3 cellular contexts compared by ENCODE assay signal in genomic region chr10:103593022-103593570, GRCh38.
TF ChIP-seq lines count a peak whose summit lies in the region.

No MANE protein-coding gene starts in this region.

TF ChIP-seq in SK-N-SH, 30 proteins besides CTCF, POLR2A, EP300 and RAD21 (continues in another document):
- TF ChIP-seq ELF1 (IDR thresholded peaks at IDR 0.05) (no peak), FOXJ3 (CRISPR knock-in tag; IDR thresholded peaks at IDR 0.05) (no peak), FOXM1 (IDR thresholded peaks at IDR 0.05; ENCODE audit: low read depth) (no peak), NRF1 (IDR thresholded peaks at IDR 0.05; ENCODE audit: low read depth, low read length) (no peak), SMC3 (IDR thresholded peaks at IDR 0.05; ENCODE audit: low read depth, low read length) (no peak), MEF2A (IDR thresholded peaks at IDR 0.05; ENCODE audit: borderline replicate concordance, low read depth) (no peak), IRF3 (IDR thresholded peaks at IDR 0.05; ENCODE audit: low read depth, low read length) (no peak), SIN3A (IDR thresholded peaks at IDR 0.05; ENCODE audit: borderline replicate concordance, low read depth, low read length) (no peak)
- TF ChIP-seq, protein P1, sequence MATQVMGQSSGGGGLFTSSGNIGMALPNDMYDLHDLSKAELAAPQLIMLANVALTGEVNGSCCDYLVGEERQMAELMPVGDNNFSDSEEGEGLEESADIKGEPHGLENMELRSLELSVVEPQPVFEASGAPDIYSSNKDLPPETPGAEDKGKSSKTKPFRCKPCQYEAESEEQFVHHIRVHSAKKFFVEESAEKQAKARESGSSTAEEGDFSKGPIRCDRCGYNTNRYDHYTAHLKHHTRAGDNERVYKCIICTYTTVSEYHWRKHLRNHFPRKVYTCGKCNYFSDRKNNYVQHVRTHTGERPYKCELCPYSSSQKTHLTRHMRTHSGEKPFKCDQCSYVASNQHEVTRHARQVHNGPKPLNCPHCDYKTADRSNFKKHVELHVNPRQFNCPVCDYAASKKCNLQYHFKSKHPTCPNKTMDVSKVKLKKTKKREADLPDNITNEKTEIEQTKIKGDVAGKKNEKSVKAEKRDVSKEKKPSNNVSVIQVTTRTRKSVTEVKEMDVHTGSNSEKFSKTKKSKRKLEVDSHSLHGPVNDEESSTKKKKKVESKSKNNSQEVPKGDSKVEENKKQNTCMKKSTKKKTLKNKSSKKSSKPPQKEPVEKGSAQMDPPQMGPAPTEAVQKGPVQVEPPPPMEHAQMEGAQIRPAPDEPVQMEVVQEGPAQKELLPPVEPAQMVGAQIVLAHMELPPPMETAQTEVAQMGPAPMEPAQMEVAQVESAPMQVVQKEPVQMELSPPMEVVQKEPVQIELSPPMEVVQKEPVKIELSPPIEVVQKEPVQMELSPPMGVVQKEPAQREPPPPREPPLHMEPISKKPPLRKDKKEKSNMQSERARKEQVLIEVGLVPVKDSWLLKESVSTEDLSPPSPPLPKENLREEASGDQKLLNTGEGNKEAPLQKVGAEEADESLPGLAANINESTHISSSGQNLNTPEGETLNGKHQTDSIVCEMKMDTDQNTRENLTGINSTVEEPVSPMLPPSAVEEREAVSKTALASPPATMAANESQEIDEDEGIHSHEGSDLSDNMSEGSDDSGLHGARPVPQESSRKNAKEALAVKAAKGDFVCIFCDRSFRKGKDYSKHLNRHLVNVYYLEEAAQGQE (IDR thresholded peaks at IDR 0.05; ENCODE audit: low read depth, low read length) = no peak
- TF ChIP-seq, protein P2, sequence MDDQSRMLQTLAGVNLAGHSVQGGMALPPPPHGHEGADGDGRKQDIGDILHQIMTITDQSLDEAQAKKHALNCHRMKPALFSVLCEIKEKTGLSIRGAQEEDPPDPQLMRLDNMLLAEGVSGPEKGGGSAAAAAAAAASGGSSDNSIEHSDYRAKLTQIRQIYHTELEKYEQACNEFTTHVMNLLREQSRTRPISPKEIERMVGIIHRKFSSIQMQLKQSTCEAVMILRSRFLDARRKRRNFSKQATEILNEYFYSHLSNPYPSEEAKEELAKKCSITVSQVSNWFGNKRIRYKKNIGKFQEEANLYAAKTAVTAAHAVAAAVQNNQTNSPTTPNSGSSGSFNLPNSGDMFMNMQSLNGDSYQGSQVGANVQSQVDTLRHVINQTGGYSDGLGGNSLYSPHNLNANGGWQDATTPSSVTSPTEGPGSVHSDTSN (IDR thresholded peaks at IDR 0.05) = no peak

TF ChIP-seq in SK-N-SH treated with all-trans-retinoic acid at 6 μM for 48 hours, 23 proteins besides CTCF, POLR2A, EP300 and RAD21 (continues in another document):
- TF ChIP-seq ARNTL (CRISPR knock-in tag; IDR thresholded peaks at IDR 0.05; ENCODE audit: borderline replicate concordance, low read depth) (no peak), CSDC2 (CRISPR knock-in tag; IDR thresholded peaks at IDR 0.05) (no peak), ISL1 (CRISPR knock-in tag; IDR thresholded peaks at IDR 0.05) (no peak), TOX (CRISPR knock-in tag; IDR thresholded peaks at IDR 0.05; ENCODE audit: borderline replicate concordance) (no peak), ESRRG (CRISPR knock-in tag; IDR thresholded peaks at IDR 0.05) (no peak), ZFP3 (CRISPR knock-in tag; IDR thresholded peaks at IDR 0.05) (no peak), ZC3H10 (CRISPR knock-in tag; IDR thresholded peaks at IDR 0.05) (no peak), TCF4 (CRISPR knock-in tag; IDR thresholded peaks at IDR 0.05; ENCODE audit: borderline replicate concordance) (no peak), ZNF70 (CRISPR knock-in tag; IDR thresholded peaks at IDR 0.05) (no peak), ZNF565 (CRISPR knock-in tag; conservative IDR thresholded peaks at IDR 0.05; ENCODE audit: low read depth) (no peak), SNAI2 (CRISPR knock-in tag; IDR thresholded peaks at IDR 0.05) (no peak), ZNF8 (CRISPR knock-in tag; IDR thresholded peaks at IDR 0.05) (no peak), ZFP30 (CRISPR knock-in tag; IDR thresholded peaks at IDR 0.05) (no peak)
- TF ChIP-seq, protein P3, sequence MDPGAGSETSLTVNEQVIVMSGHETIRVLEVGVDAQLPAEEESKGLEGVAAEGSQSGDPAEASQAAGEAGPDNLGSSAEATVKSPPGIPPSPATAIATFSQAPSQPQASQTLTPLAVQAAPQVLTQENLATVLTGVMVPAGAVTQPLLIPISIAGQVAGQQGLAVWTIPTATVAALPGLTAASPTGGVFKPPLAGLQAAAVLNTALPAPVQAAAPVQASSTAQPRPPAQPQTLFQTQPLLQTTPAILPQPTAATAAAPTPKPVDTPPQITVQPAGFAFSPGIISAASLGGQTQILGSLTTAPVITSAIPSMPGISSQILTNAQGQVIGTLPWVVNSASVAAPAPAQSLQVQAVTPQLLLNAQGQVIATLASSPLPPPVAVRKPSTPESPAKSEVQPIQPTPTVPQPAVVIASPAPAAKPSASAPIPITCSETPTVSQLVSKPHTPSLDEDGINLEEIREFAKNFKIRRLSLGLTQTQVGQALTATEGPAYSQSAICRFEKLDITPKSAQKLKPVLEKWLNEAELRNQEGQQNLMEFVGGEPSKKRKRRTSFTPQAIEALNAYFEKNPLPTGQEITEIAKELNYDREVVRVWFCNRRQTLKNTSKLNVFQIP (CRISPR knock-in tag; IDR thresholded peaks at IDR 0.05; ENCODE audit: borderline replicate concordance, low read depth) = no peak
- TF ChIP-seq, protein P4, sequence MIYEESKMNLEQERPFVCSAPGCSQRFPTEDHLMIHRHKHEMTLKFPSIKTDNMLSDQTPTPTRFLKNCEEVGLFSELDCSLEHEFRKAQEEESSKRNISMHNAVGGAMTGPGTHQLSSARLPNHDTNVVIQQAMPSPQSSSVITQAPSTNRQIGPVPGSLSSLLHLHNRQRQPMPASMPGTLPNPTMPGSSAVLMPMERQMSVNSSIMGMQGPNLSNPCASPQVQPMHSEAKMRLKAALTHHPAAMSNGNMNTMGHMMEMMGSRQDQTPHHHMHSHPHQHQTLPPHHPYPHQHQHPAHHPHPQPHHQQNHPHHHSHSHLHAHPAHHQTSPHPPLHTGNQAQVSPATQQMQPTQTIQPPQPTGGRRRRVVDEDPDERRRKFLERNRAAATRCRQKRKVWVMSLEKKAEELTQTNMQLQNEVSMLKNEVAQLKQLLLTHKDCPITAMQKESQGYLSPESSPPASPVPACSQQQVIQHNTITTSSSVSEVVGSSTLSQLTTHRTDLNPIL (CRISPR knock-in tag; IDR thresholded peaks at IDR 0.05; ENCODE audit: low read depth) = no peak
- TF ChIP-seq, protein P5, sequence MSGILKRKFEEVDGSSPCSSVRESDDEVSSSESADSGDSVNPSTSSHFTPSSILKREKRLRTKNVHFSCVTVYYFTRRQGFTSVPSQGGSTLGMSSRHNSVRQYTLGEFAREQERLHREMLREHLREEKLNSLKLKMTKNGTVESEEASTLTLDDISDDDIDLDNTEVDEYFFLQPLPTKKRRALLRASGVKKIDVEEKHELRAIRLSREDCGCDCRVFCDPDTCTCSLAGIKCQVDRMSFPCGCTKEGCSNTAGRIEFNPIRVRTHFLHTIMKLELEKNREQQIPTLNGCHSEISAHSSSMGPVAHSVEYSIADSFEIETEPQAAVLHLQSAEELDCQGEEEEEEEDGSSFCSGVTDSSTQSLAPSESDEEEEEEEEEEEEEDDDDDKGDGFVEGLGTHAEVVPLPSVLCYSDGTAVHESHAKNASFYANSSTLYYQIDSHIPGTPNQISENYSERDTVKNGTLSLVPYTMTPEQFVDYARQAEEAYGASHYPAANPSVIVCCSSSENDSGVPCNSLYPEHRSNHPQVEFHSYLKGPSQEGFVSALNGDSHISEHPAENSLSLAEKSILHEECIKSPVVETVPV (CRISPR knock-in tag; IDR thresholded peaks at IDR 0.05) = no peak
- TF ChIP-seq, protein P6, sequence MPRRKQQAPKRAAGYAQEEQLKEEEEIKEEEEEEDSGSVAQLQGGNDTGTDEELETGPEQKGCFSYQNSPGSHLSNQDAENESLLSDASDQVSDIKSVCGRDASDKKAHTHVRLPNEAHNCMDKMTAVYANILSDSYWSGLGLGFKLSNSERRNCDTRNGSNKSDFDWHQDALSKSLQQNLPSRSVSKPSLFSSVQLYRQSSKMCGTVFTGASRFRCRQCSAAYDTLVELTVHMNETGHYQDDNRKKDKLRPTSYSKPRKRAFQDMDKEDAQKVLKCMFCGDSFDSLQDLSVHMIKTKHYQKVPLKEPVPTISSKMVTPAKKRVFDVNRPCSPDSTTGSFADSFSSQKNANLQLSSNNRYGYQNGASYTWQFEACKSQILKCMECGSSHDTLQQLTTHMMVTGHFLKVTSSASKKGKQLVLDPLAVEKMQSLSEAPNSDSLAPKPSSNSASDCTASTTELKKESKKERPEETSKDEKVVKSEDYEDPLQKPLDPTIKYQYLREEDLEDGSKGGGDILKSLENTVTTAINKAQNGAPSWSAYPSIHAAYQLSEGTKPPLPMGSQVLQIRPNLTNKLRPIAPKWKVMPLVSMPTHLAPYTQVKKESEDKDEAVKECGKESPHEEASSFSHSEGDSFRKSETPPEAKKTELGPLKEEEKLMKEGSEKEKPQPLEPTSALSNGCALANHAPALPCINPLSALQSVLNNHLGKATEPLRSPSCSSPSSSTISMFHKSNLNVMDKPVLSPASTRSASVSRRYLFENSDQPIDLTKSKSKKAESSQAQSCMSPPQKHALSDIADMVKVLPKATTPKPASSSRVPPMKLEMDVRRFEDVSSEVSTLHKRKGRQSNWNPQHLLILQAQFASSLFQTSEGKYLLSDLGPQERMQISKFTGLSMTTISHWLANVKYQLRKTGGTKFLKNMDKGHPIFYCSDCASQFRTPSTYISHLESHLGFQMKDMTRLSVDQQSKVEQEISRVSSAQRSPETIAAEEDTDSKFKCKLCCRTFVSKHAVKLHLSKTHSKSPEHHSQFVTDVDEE (CRISPR knock-in tag; IDR thresholded peaks at IDR 0.05) = no peak

TF ChIP-seq in H1, 55 proteins besides CTCF, POLR2A, EP300 and RAD21:
- TF ChIP-seq GABPA (IDR thresholded peaks at IDR 0.05; ENCODE audit: borderline replicate concordance, insufficient read depth, low read length) = no peak
- no peak for TF ChIP-seq SUZ12 (IDR thresholded peaks at IDR 0.05; ENCODE audit: low read length)
- no peak for TF ChIP-seq RFX5 (IDR thresholded peaks at IDR 0.05; ENCODE audit: borderline replicate concordance, low read depth, low read length)
- TF ChIP-seq SP4 (IDR thresholded peaks at IDR 0.05; ENCODE audit: low read length) = no peak
- no peak for TF ChIP-seq EGR1 (IDR thresholded peaks at IDR 0.05; ENCODE audit: borderline replicate concordance, low read depth, low read length)
- no peak for TF ChIP-seq RBBP5 (IDR thresholded peaks at IDR 0.05; ENCODE audit: borderline replicate concordance, low read depth, low read length)
- no peak for TF ChIP-seq CHD1 (IDR thresholded peaks at IDR 0.05; ENCODE audit: low read depth, low read length)
